In genomic region chr18:62420151-62420512, GRCh38 we compare ENCODE assay signal across 9 cellular contexts.
A peak's percentile ranks its signal among the peaks of the same experiment; 100 is the strongest.
DNase-seq lines count a peak whose midpoint lies in the region; ATAC-seq and TF ChIP-seq lines count a peak whose summit lies in the region.
"Had no signal": no experiment of that assay in that cellular context is flagged by ENCODE, and none has a peak within 500 bp of the region (broad histone marks: within the 10 kb centered on the region; RNA-seq: fewer than 3 reads in every experiment).

No MANE protein-coding gene starts in this region.

- TF ChIP-seq CTCF in VCaP (conservative IDR thresholded peaks at IDR 0.05) = no peak
- TF ChIP-seq CTCF in thoracic aorta (IDR thresholded peaks at IDR 0.05) = no peak

- peak; percentile 61 for ATAC-seq in thoracic aorta (ENCODE audit: insufficient number of reproducible peaks, low FRiP score, low read depth)
- no peak for ATAC-seq in GM21526 (IDR thresholded peaks at IDR 0.05; ENCODE audit: low FRiP score, unreplicated experiment)

- no peaks in the 10 kb centered on the region for H3K27me3 ChIP-seq in thoracic aorta (replicated peaks; ENCODE audit: insufficient read depth)

- peak overlapping the region; percentile 71 for H3K27ac ChIP-seq in VCaP
- H3K27ac ChIP-seq in thoracic aorta = peak overlapping the region in 1 of 2 donors; percentile 55
- H3K27ac ChIP-seq: C4-2B had no signal

- H3K4me3 ChIP-seq in thoracic aorta = peak overlapping the region; percentile 41

- no peaks in the 10 kb centered on the region for H3K9me3 ChIP-seq in thoracic aorta

- H3K4me1 ChIP-seq in thoracic aorta (ENCODE audit: control insufficient read depth in 1 of 2, low read depth in 2 of 2) = peaks cover 16 to 20% of the 10 kb centered on the region in 2 donors

- DNase-seq in activated T-cell treated with anti-CD3 and anti-CD28 coated beads for 24 hours (ENCODE audit: low read depth) (peak; percentile 23), fibroblast of peridontal ligament (ENCODE audit: extremely low read depth) (peak; percentile 39), thoracic aorta (ENCODE audit: low spot score) (no peak), NCI-H1930 (lab: John Stamatoyannopoulos, UW) (no peak), SHP77 treated with DMSO at 0.1 percent for 48 hours (lab: John Stamatoyannopoulos, UW) (no peak)
- DNase-seq in activated T-cell treated with anti-CD3 and anti-CD28 coated beads, Interleukin-2, amount 50 U/mL, for 1 hour = no peak

- H3K36me3 ChIP-seq in thoracic aorta = no peaks in the 10 kb centered on the region

Comparison
In these comparisons a context has a peak if more than half of its experiments do, and no peak if none do; other contexts are left out.
1. DNase-seq: peak in activated T-cell treated with anti-CD3 and anti-CD28 coated beads for 24 hours (single experiment) and fibroblast of peridontal ligament (single experiment); none in activated T-cell treated with anti-CD3 and anti-CD28 coated beads, Interleukin-2, amount 50 U/mL, for 1 hour (single experiment), thoracic aorta (single experiment), NCI-H1930 (0 of 2) and SHP77 treated with DMSO at 0.1 percent for 48 hours (single experiment).